Comparison of ENCODE assay signal across 11 cellular contexts in genomic region chr11:119028346-119029068, GRCh38. TPM values are rescaled to one million over a fixed set of nuclear protein-coding genes. Genes with fewer than 3 reads are reported as not detected.
DNase-seq lines count a peak whose midpoint lies in the region; ATAC-seq and TF ChIP-seq lines count a peak whose summit lies in the region.
"Had no signal": no experiment of that assay in that cellular context is flagged by ENCODE, and none has a peak within 500 bp of the region (broad histone marks: within the 10 kb centered on the region; RNA-seq: fewer than 3 reads in every experiment).

No MANE protein-coding gene starts in this region.

- H3K27ac ChIP-seq in HUES48 (ENCODE audit: low read depth, low read length) (no peak overlapping the region), VCaP (peak overlapping the region; percentile 88), gastrocnemius medialis (peak overlapping the region; percentile 92 to 98 (median 94)), ovary (no peak overlapping the region)

- H3K36me3 ChIP-seq in HUES48 (ENCODE audit: control insufficient read depth, insufficient read depth, low read length): peaks cover 57% of the 10 kb centered on the region
- peaks cover 0 to 22% of the 10 kb centered on the region in 2 donors for H3K36me3 ChIP-seq in gastrocnemius medialis
- H3K36me3 ChIP-seq in ovary: no peaks in the 10 kb centered on the region

- H3K36me3 Mint-ChIP-seq in immature natural killer cell: peaks cover 1 to 6% (median 2%) of the 10 kb centered on the region in 3 donors

- TF ChIP-seq EP300 in ovary (IDR thresholded peaks at IDR 0.05): no peak

- H3K9me3 Mint-ChIP-seq in immature natural killer cell: no peaks in the 10 kb centered on the region

- H3K27me3 ChIP-seq in HUES48 (ENCODE audit: control insufficient read depth, insufficient read depth, low read length) (no peaks in the 10 kb centered on the region), gastrocnemius medialis (no peaks in the 10 kb centered on the region), ovary (no peaks in the 10 kb centered on the region)
- H3K27me3 ChIP-seq: heart left ventricle had no signal

- in situ Hi-C loops in gastrocnemius medialis (cut with MboI; ENCODE audit: low sequenced_read_pairs in 4 of 4): no loop called here

- DNase-seq in immature natural killer cell (no peak), gastrocnemius medialis (peak in 1 of 2 donors; percentile 27), GM19238 (ENCODE audit: insufficient read length, low spot score) (no peak), ovary (no peak)
- DNase-seq: central memory CD4-positive, alpha-beta T cell; NCI-H2029 treated with DMSO at 0.1 percent for 48 hours had no signal

- H3K9me3 ChIP-seq in HUES48 (ENCODE audit: control insufficient read depth, insufficient read depth, low read length): no peaks in the 10 kb centered on the region
- no peaks in the 10 kb centered on the region for H3K9me3 ChIP-seq in gastrocnemius medialis
- no peaks in the 10 kb centered on the region for H3K9me3 ChIP-seq in ovary
- H3K9me3 ChIP-seq: heart left ventricle had no signal

- no peak overlapping the region for H3K9ac ChIP-seq in HUES48 (ENCODE audit: low read depth, low read length)

- TF ChIP-seq POLR2A in gastrocnemius medialis (IDR thresholded peaks at IDR 0.05) (no peak), ovary (IDR thresholded peaks at IDR 0.05) (no peak)

- peak overlapping the region in 3 of 5 donors; percentile 47 to 84 (median 67) for H3K4me3 Mint-ChIP-seq in immature natural killer cell

- peaks cover 12% of the 10 kb centered on the region for H3K4me1 ChIP-seq in HUES48 (ENCODE audit: control insufficient read depth, insufficient read depth, low read length)
- peaks cover 68% of the 10 kb centered on the region in 2 donors for H3K4me1 ChIP-seq in gastrocnemius medialis
- H3K4me1 ChIP-seq in ovary (ENCODE audit: insufficient read depth): peaks cover 2% of the 10 kb centered on the region

- ATAC-seq in gastrocnemius medialis (no peak), HG03439 (IDR thresholded peaks at IDR 0.05; ENCODE audit: unreplicated experiment) (no peak), HG03135 (IDR thresholded peaks at IDR 0.05; ENCODE audit: unreplicated experiment) (no peak)
- ATAC-seq: heart left ventricle had no signal

- WGBS in ovary, 3 donors: 80 to 88% (median 85%) methylated on average over 9 of the region's 9 CpGs

- TF ChIP-seq CTCF in VCaP (conservative IDR thresholded peaks at IDR 0.05) (no peak), gastrocnemius medialis (IDR thresholded peaks at IDR 0.05 in 4 of 5, conservative IDR thresholded peaks at IDR 0.05 in 1 of 5) (no peak), ovary (IDR thresholded peaks at IDR 0.05) (no peak)

- peak overlapping the region in 1 of 6 donors; percentile 46 for H3K27ac Mint-ChIP-seq in immature natural killer cell

- H3K4me3 ChIP-seq in HUES48 (ENCODE audit: low read depth, low read length) (peak overlapping the region; percentile 91; the same call in 1 of the 2 replicates), gastrocnemius medialis (peak overlapping the region in 3 of 4 donors; percentile 33 to 91 (median 83)), ovary (no peak overlapping the region)

- peaks cover 12 to 20% of the 10 kb centered on the region in 2 donors for H3K4me1 Mint-ChIP-seq in immature natural killer cell

- peaks cover 0 to 2% (median 2%) of the 10 kb centered on the region in 3 donors for H3K27me3 Mint-ChIP-seq in immature natural killer cell (ENCODE audit: low read depth in 3 of 3)

- intact Hi-C loops in gastrocnemius medialis (cut with DNase I; ENCODE audit: low total_unique reads): no loop called here
- intact Hi-C loops in ovary (cut with DNase I): no loop called here

RNA-seq across cellular contexts. Expression of gene SLC37A4, which starts 2.2 kb away (rescaled TPM):
- polyA plus RNA-seq in immature natural killer cell (10 to 100 TPM in 2 of 3 donors, 1 to 10 TPM in 1; 9.4 to 11.6 (median 11.4) TPM), ovary (10 to 100 TPM; 10.5 to 11.9 TPM)
- total RNA-seq in gastrocnemius medialis (10 to 100 TPM; 29.7 to 72.9 (median 56.4) TPM), ovary (10 to 100 TPM; 11.2 to 38.1 (median 14.8) TPM)

RNA-seq across cellular contexts. Expression of gene TRAPPC4, which starts 9.9 kb away (rescaled TPM):
- 100 to 1,000 TPM; 104 to 136 (median 110) TPM for polyA plus RNA-seq in immature natural killer cell
- total RNA-seq in gastrocnemius medialis: 10 to 100 TPM; 43.0 to 82.8 (median 66.9) TPM
- 10 to 100 TPM; 34.0 to 59.1 (median 57.5) TPM for total RNA-seq in ovary
- polyA plus RNA-seq in ovary: 10 to 100 TPM; 43.8 to 55.1 TPM

RNA-seq across cellular contexts. Expression of gene RPS25, which starts 10.4 kb away (rescaled TPM):
- 1,000 to 10,000 TPM; 1,543 to 2,582 (median 1,747) TPM for polyA plus RNA-seq in immature natural killer cell
- 1,000 to 10,000 TPM; 1,700 to 2,567 (median 1,849) TPM for total RNA-seq in gastrocnemius medialis
- 1,000 to 10,000 TPM; 1,999 to 7,045 (median 2,410) TPM for total RNA-seq in ovary
- 1,000 to 10,000 TPM; 2,845 to 5,915 TPM for polyA plus RNA-seq in ovary

RNA-seq across cellular contexts. Expression of gene HYOU1, which starts 28.5 kb away (rescaled TPM):
- polyA plus RNA-seq in immature natural killer cell: 10 to 100 TPM; 23.2 to 49.1 (median 32.9) TPM
- total RNA-seq in gastrocnemius medialis: 10 to 100 TPM; 18.4 to 29.2 (median 21.9) TPM
- 100 to 1,000 TPM in 2 of 7 donors, 10 to 100 TPM in 5; 26.5 to 156 (median 69.7) TPM for total RNA-seq in ovary
- 10 to 100 TPM; 34.6 to 99.3 TPM for polyA plus RNA-seq in ovary

RNA-seq across cellular contexts. Expression of gene CENATAC, which starts 30.6 kb away (rescaled TPM):
- polyA plus RNA-seq in immature natural killer cell (10 to 100 TPM in 2 of 3 donors, 1 to 10 TPM in 1; 9.1 to 17.1 (median 10.5) TPM), ovary (10 to 100 TPM; 19.9 to 21.6 TPM)
- total RNA-seq in gastrocnemius medialis (10 to 100 TPM in 3 of 4 donors, 1 to 10 TPM in 1; 7.4 to 36.4 (median 16.1) TPM), ovary (10 to 100 TPM; 23.4 to 51.0 (median 27.8) TPM)

Comparison
In these comparisons a context has a peak if more than half of its experiments do, and no peak if none do; other contexts are left out.
1. H3K27ac ChIP-seq: peak in VCaP (single experiment) and gastrocnemius medialis (4 of 4); none in HUES48 (single experiment) and ovary (0 of 2).